Comparison of ENCODE assay signal across 18 cellular contexts in the genomic region with DNA sequence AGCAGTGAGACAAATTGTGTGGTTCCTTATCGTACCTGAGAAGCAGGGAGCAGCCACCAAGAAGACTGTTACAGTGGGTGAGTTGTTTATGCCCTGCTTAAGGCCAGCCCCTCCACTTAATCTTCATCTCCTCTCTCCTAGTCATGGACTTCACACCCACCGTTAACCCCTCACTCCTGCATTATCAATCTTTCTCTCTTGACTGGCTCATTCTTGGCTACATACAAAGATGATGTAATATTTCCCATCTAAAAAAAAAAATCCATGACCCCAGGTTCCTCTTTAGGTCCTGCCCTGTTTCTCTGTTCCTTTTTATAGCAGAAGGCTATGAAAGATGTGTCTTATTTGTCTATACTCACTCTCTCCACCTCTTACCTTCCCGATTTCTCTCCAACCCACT.
DNase-seq lines count a peak whose midpoint lies in the region; ATAC-seq, FAIRE-seq and TF ChIP-seq lines count a peak whose summit lies in the region.
"Had no signal": no experiment of that assay in that cellular context is flagged by ENCODE, and none has a peak within 500 bp of the region (broad histone marks: within the 10 kb centered on the region; RNA-seq: fewer than 3 reads in every experiment).

No MANE protein-coding gene starts in this region.

- peak overlapping the region; percentile 26 to 52; a peak in 2 of 4 replicates for H3K4me2 ChIP-seq in H1 (ENCODE audit: insufficient read depth in 1 of 2, low read depth in 2 of 2, low read length in 2 of 2)

- H3K23ac ChIP-seq in H1 (ENCODE audit: insufficient read length) = no peak overlapping the region

- H3K27me3 ChIP-seq in H1 (replicated peaks in 1 of 4; ENCODE audit: control insufficient read depth in 3 of 4, extremely low read depth in 1 of 4, insufficient read depth in 3 of 4, low read length in 3 of 4) = peaks cover 0 to 3% (median 0%) of the 10 kb centered on the region in 4 experiments; a peak in 2 of 7 replicates
- H3K27me3 ChIP-seq: ascending aorta, colonic mucosa, heart left ventricle, SJSA1 had no signal

- no peak overlapping the region for H2AFZ ChIP-seq in H1 (ENCODE audit: low read length)

- CTCF ChIA-PET in H1 (lab: Charles Lee; ENCODE audit: partially characterized antibody) = no interaction called here

- H3K9me3 ChIP-seq in H1 (ENCODE audit: insufficient read depth in 2 of 2, low read depth in 1 of 2, low read length in 1 of 2) = no peaks in the 10 kb centered on the region
- H3K9me3 ChIP-seq: ascending aorta, colonic mucosa, heart left ventricle, SJSA1 had no signal

- H4K8ac ChIP-seq in H1 (ENCODE audit: extremely low read depth, insufficient read depth, low read length) = no peak overlapping the region

- no peak overlapping the region for H3K14ac ChIP-seq in H1 (ENCODE audit: insufficient read length)

- TF ChIP-seq POLR2A in H1 (IDR thresholded peaks at IDR 0.05; ENCODE audit: control extremely low read depth in 1 of 2, low read depth in 2 of 2, low read length in 2 of 2) = no peak

- peak overlapping the region in 1 of 4 experiments; percentile 4; a peak in 1 of 8 replicates for H3K4me3 ChIP-seq in H1 (ENCODE audit: extremely low read depth in 1 of 4, insufficient read depth in 2 of 4, low read depth in 3 of 4, low read length in 4 of 4)
- H3K4me3 ChIP-seq: ascending aorta, colonic mucosa, heart left ventricle, SJSA1 had no signal

- H3K18ac ChIP-seq in H1 (ENCODE audit: extremely low read depth, low read length) = peak overlapping the region; percentile 93

- TF ChIP-seq CTCF in H1 (IDR thresholded peaks at IDR 0.05; ENCODE audit: control extremely low read depth in 1 of 3, insufficient read depth in 1 of 3, low read depth in 1 of 3, low read length in 3 of 3) = no peak

- H4K5ac ChIP-seq in H1 (ENCODE audit: insufficient read length, low read depth, low read length) = no peak overlapping the region

- no peak overlapping the region for H3K9ac ChIP-seq in H1 (replicated peaks in 1 of 4; ENCODE audit: extremely low read depth in 1 of 4, low read depth in 3 of 4, low read length in 3 of 4)

- H3K56ac ChIP-seq in H1 (replicated peaks; ENCODE audit: insufficient read length, low read depth, low read length) = no peak overlapping the region

- H2BK120ac ChIP-seq in H1 (replicated peaks; ENCODE audit: low read depth, low read length) = no peak overlapping the region

- H3K4ac ChIP-seq in H1 (replicated peaks; ENCODE audit: insufficient read length, low read depth, low read length) = no peak overlapping the region

- H3K36me3 ChIP-seq in H1 (ENCODE audit: control insufficient read depth in 2 of 4, insufficient read depth in 4 of 4, low read length in 3 of 4) = no peaks in the 10 kb centered on the region
- H3K36me3 ChIP-seq: ascending aorta, colonic mucosa, heart left ventricle, SJSA1 had no signal

- H3K27ac ChIP-seq in H1 (ENCODE audit: low read depth, low read length) = no peak overlapping the region
- H3K27ac ChIP-seq: 22Rv1, ascending aorta, colonic mucosa, heart left ventricle, SJSA1 had no signal

- H3K23me2 ChIP-seq in H1 (ENCODE audit: low read depth, low read length) = no peaks in the 10 kb centered on the region

- no peaks in the 10 kb centered on the region for H4K20me1 ChIP-seq in H1 (replicated peaks in 1 of 2; ENCODE audit: control insufficient read depth in 1 of 2, insufficient read depth in 2 of 2, low read length in 2 of 2)

- H2AK5ac ChIP-seq in H1 (ENCODE audit: low read depth, low read length) = peak overlapping the region; percentile 97

- H2BK20ac ChIP-seq in H1 (ENCODE audit: low read length) = peak overlapping the region; percentile 88

- no peak for TF ChIP-seq RAD21 in H1 (IDR thresholded peaks at IDR 0.05 in 1 of 2, conservative IDR thresholded peaks at IDR 0.05 in 1 of 2; ENCODE audit: low read depth in 2 of 2, low read length in 2 of 2)

- H2BK15ac ChIP-seq in H1 (ENCODE audit: low read length) = no peak overlapping the region; the same call in 1 of the 2 replicates

- WGBS in H1 (ENCODE audit: extremely low coverage in 1 of 2, insufficient coverage in 1 of 2, insufficient read length in 1 of 2, insufficient replicate concordance in 2 of 2, low coverage in 1 of 2, low lambda C conversion rate in 2 of 2, missing lambda C conversion rate in 1 of 2), 2 experiments = 97% methylated on average over 2 of the region's 3 CpGs; no CpG with 5 or more reads in 1 of the 2 experiments

- TF ChIP-seq EP300 in H1 (IDR thresholded peaks at IDR 0.05; ENCODE audit: borderline replicate concordance in 1 of 2, low read depth in 2 of 2, low read length in 2 of 2) = no peak

- H3K79me1 ChIP-seq in H1 (ENCODE audit: low read depth, low read length) = no peaks in the 10 kb centered on the region

- H3K79me2 ChIP-seq in H1 (ENCODE audit: control insufficient read depth in 1 of 2, insufficient read depth in 2 of 2, low read length in 2 of 2) = no peaks in the 10 kb centered on the region

- FAIRE-seq in H1 (lab: Jason Lieb, UNC) = no peak
- FAIRE-seq: kidney had no signal

- peak; percentile 38 for DNase-seq in NCI-H82 (lab: John Stamatoyannopoulos, UW)
- no peak for DNase-seq in NCI-H82 treated with DMSO at 0.1 percent for 48 hours (lab: John Stamatoyannopoulos, UW; ENCODE audit: unreplicated experiment)
- peak; percentile 67 for DNase-seq in OCI-M2 (lab: John Stamatoyannopoulos, UW; ENCODE audit: unreplicated experiment)
- DNase-seq in H1 (ENCODE audit: low read depth in 1 of 2, low spot score in 2 of 2) = no peak
- no peak for DNase-seq in DMS53 treated with DMSO at 0.1 percent for 48 hours (lab: John Stamatoyannopoulos, UW; ENCODE audit: unreplicated experiment)
- DNase-seq in NCI-H146 treated with DMSO at 0.1 percent for 48 hours (lab: John Stamatoyannopoulos, UW; ENCODE audit: unreplicated experiment) = no peak
- DNase-seq in NCI-H2029 (lab: John Stamatoyannopoulos, UW) = no peak
- DNase-seq: colonic mucosa; DMS79; heart left ventricle; kidney; NCI-H2107; stimulated activated CD4-positive, alpha-beta T cell treated with anti-CD3 and anti-CD28 coated beads, Interleukin-2, amount 100 ng/mL, for 24 hours had no signal

- peaks cover 0 to 8% (median 6%) of the 10 kb centered on the region in 4 experiments for H3K4me1 ChIP-seq in H1 (replicated peaks in 1 of 4; ENCODE audit: control insufficient read depth in 3 of 4, insufficient read depth in 4 of 4, low read length in 3 of 4)
- H3K4me1 ChIP-seq: colonic mucosa, SJSA1 had no signal

- no peak for ATAC-seq in GM21381 (IDR thresholded peaks at IDR 0.05; ENCODE audit: unreplicated experiment)
- ATAC-seq: heart left ventricle, sciatic nerve had no signal

- peak overlapping the region; percentile 90 for H2BK5ac ChIP-seq in H1 (ENCODE audit: low read depth, low read length)

- peak overlapping the region; percentile 86; the same call in 1 of the 2 replicates for H2BK12ac ChIP-seq in H1 (ENCODE audit: low read depth, low read length)

- POLR2A ChIA-PET in H1 (lab: Charles Lee; ENCODE audit: partially characterized antibody) = no interaction called here

- H4K91ac ChIP-seq in H1 (replicated peaks; ENCODE audit: insufficient read length, low read length) = no peak overlapping the region

TF ChIP-seq in H1, 55 proteins besides CTCF, POLR2A, EP300 and RAD21:
- TF ChIP-seq NRF1 (IDR thresholded peaks at IDR 0.05; ENCODE audit: low read depth, low read length) = no peak
- TF ChIP-seq RNF2 (IDR thresholded peaks at IDR 0.05; ENCODE audit: borderline replicate concordance, low read depth, low read length, missing control alignments, poor library complexity, severe bottlenecking) = no peak
- no peak for TF ChIP-seq POU5F1 (IDR thresholded peaks at IDR 0.05; ENCODE audit: low read depth, low read length)
- TF ChIP-seq KDM1A (IDR thresholded peaks at IDR 0.05; ENCODE audit: borderline replicate concordance, low read length) = no peak
- no peak for TF ChIP-seq FOSL1 (IDR thresholded peaks at IDR 0.05; ENCODE audit: insufficient read depth, low read depth, low read length)
- TF ChIP-seq ZNF274 (IDR thresholded peaks at IDR 0.05; ENCODE audit: borderline replicate concordance, extremely low read depth, low read length) = no peak
- no peak for TF ChIP-seq TCF12 (IDR thresholded peaks at IDR 0.05; ENCODE audit: low read depth, low read length)
- TF ChIP-seq, protein P1, sequence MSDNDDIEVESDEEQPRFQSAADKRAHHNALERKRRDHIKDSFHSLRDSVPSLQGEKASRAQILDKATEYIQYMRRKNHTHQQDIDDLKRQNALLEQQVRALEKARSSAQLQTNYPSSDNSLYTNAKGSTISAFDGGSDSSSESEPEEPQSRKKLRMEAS (IDR thresholded peaks at IDR 0.05) = no peak
- no peak for TF ChIP-seq SIRT6 (IDR thresholded peaks at IDR 0.05; ENCODE audit: low read length)
- TF ChIP-seq NANOG (IDR thresholded peaks at IDR 0.05; ENCODE audit: insufficient read depth, low read depth, low read length, poor library complexity, severe bottlenecking) = no peak
- TF ChIP-seq SP1 (IDR thresholded peaks at IDR 0.05; ENCODE audit: low read depth, low read length) = no peak
- TF ChIP-seq BRCA1 (IDR thresholded peaks at IDR 0.05; ENCODE audit: low read depth, low read length) = no peak

Comparison
In these comparisons a context has a peak if more than half of its experiments do, and no peak if none do; other contexts are left out.
1. DNase-seq: peak in NCI-H82 (single experiment) and OCI-M2 (single experiment); none in NCI-H82 treated with DMSO at 0.1 percent for 48 hours (single experiment), H1 (0 of 2), DMS53 treated with DMSO at 0.1 percent for 48 hours (single experiment), NCI-H146 treated with DMSO at 0.1 percent for 48 hours (single experiment) and NCI-H2029 (single experiment).